Comparison of ENCODE assay signal across 13 cellular contexts in genomic region chr7:13908667-13909382, GRCh38.
DNase-seq lines count a peak whose midpoint lies in the region; ATAC-seq and TF ChIP-seq lines count a peak whose summit lies in the region.
"Had no signal": no experiment of that assay in that cellular context is flagged by ENCODE, and none has a peak within 500 bp of the region (broad histone marks: within the 10 kb centered on the region; RNA-seq: fewer than 3 reads in every experiment).

No MANE protein-coding gene starts in this region.

- no peak for TF ChIP-seq CTCF in adrenal gland (IDR thresholded peaks at IDR 0.05)

- 70 to 81% (median 73%) methylated on average over 8 of the region's 8 CpGs for WGBS in adrenal gland, 4 donors

- no peak overlapping the region for H3K9ac ChIP-seq in HUES48 (ENCODE audit: low read depth, low read length)

- ATAC-seq in CD4-positive, CD25-positive, alpha-beta regulatory T cell (ENCODE audit: low read depth in 2 of 2) = no peak
- peak; percentile 79 for ATAC-seq in central memory CD8-positive, alpha-beta T cell (replicated peaks; ENCODE audit: extremely low read depth, poor library complexity, severe bottlenecking)
- ATAC-seq in HG03469 (IDR thresholded peaks at IDR 0.05; ENCODE audit: unreplicated experiment) = no peak
- ATAC-seq: sciatic nerve had no signal

- H3K27ac ChIP-seq in CD4-positive, CD25-positive, alpha-beta regulatory T cell (ENCODE audit: insufficient read depth, low read length, poor library complexity, severe bottlenecking) = no peak overlapping the region
- H3K27ac ChIP-seq in HUES48 (ENCODE audit: low read depth, low read length) = peak overlapping the region; percentile 44
- H3K27ac ChIP-seq in adrenal gland = no peak overlapping the region
- no peak overlapping the region for H3K27ac ChIP-seq in caudate nucleus (ENCODE audit: low read depth, low read length)
- H3K27ac ChIP-seq: esophagus muscularis mucosa had no signal

- H3K36me3 ChIP-seq in CD4-positive, CD25-positive, alpha-beta regulatory T cell (ENCODE audit: control insufficient read depth, insufficient read depth, low read length) = no peaks in the 10 kb centered on the region
- H3K36me3 ChIP-seq in HUES48 (ENCODE audit: control insufficient read depth, insufficient read depth, low read length) (peaks cover 60% of the 10 kb centered on the region), adrenal gland (replicated peaks in 1 of 2) (peaks cover 0 to 8% of the 10 kb centered on the region in 2 donors)

- peaks cover 5 to 35% (median 23%) of the 10 kb centered on the region in 4 donors for H3K4me1 Mint-ChIP-seq in CD4-positive, CD25-positive, alpha-beta regulatory T cell
- peaks cover 55% of the 10 kb centered on the region for H3K4me1 Mint-ChIP-seq in central memory CD8-positive, alpha-beta T cell

- H3K27me3 Mint-ChIP-seq in CD4-positive, CD25-positive, alpha-beta regulatory T cell = no peaks in the 10 kb centered on the region
- H3K27me3 Mint-ChIP-seq in central memory CD8-positive, alpha-beta T cell = no peaks in the 10 kb centered on the region

- no peak for TF ChIP-seq POLR2A in adrenal gland (IDR thresholded peaks at IDR 0.05)

- peaks cover 17% of the 10 kb centered on the region for H3K4me1 ChIP-seq in CD4-positive, CD25-positive, alpha-beta regulatory T cell (ENCODE audit: control insufficient read depth, insufficient read depth, low read length, poor library complexity, severe bottlenecking)
- peaks cover 20% of the 10 kb centered on the region for H3K4me1 ChIP-seq in HUES48 (ENCODE audit: control insufficient read depth, insufficient read depth, low read length)
- peaks cover 0 to 25% of the 10 kb centered on the region in 2 donors for H3K4me1 ChIP-seq in adrenal gland (replicated peaks in 1 of 2)
- H3K4me1 ChIP-seq: esophagus muscularis mucosa had no signal

- no peaks in the 10 kb centered on the region for H3K27me3 ChIP-seq in CD4-positive, CD25-positive, alpha-beta regulatory T cell (ENCODE audit: control insufficient read depth, insufficient read depth, low read length)
- H3K27me3 ChIP-seq in HUES48 (ENCODE audit: control insufficient read depth, insufficient read depth, low read length) (no peaks in the 10 kb centered on the region), adrenal gland (no peaks in the 10 kb centered on the region)
- H3K27me3 ChIP-seq: esophagus muscularis mucosa had no signal

- H3K27ac Mint-ChIP-seq in CD4-positive, CD25-positive, alpha-beta regulatory T cell = peak overlapping the region in 1 of 3 donors; percentile 72
- H3K27ac Mint-ChIP-seq in central memory CD8-positive, alpha-beta T cell (ENCODE audit: low read depth) = peak overlapping the region; percentile 61

- DNase-seq in CD4-positive, CD25-positive, alpha-beta regulatory T cell = peak in 2 of 3 donors; percentile 1 to 4
- DNase-seq in NOMO-1 treated with DMSO at 0.1 percent for 48 hours (lab: John Stamatoyannopoulos, UW; ENCODE audit: unreplicated experiment) (peak; percentile 87), GDM1 (lab: John Stamatoyannopoulos, UW) (no peak), adrenal gland (no peak), caudate nucleus (lab: John Stamatoyannopoulos, UW) (no peak)
- no peak for DNase-seq in central memory CD8-positive, alpha-beta T cell (ENCODE audit: low spot score in 2 of 2)
- DNase-seq: activated naive CD4-positive, alpha-beta T cell treated with Interleukin-2 at 50 U/mL for 16 hours; H7; NCI-H446 treated with DMSO at 0.1 percent for 48 hours had no signal

- H3K4me3 Mint-ChIP-seq in CD4-positive, CD25-positive, alpha-beta regulatory T cell = peak overlapping the region in 1 of 4 donors; percentile 2
- H3K4me3 Mint-ChIP-seq in central memory CD8-positive, alpha-beta T cell = peak overlapping the region; percentile 50

- intact Hi-C loops in adrenal gland (cut with DNase I) = no loop called here

- H3K36me3 Mint-ChIP-seq in CD4-positive, CD25-positive, alpha-beta regulatory T cell = no peaks in the 10 kb centered on the region
- no peaks in the 10 kb centered on the region for H3K36me3 Mint-ChIP-seq in central memory CD8-positive, alpha-beta T cell (ENCODE audit: insufficient read depth)

- peak overlapping the region; percentile 9 for H3K4me3 ChIP-seq in CD4-positive, CD25-positive, alpha-beta regulatory T cell (ENCODE audit: low read depth, low read length)
- no peak overlapping the region for H3K4me3 ChIP-seq in HUES48 (ENCODE audit: low read depth, low read length)
- no peak overlapping the region for H3K4me3 ChIP-seq in adrenal gland
- H3K4me3 ChIP-seq: esophagus muscularis mucosa had no signal

- no peaks in the 10 kb centered on the region for H3K9me3 ChIP-seq in CD4-positive, CD25-positive, alpha-beta regulatory T cell (ENCODE audit: control insufficient read depth in 2 of 2, low read length in 2 of 2)
- H3K9me3 ChIP-seq in HUES48 (ENCODE audit: control insufficient read depth, insufficient read depth, low read length) (no peaks in the 10 kb centered on the region), adrenal gland (replicated peaks in 1 of 3) (no peaks in the 10 kb centered on the region)
- H3K9me3 ChIP-seq: esophagus muscularis mucosa had no signal

- peaks cover 0 to 4% (median 0%) of the 10 kb centered on the region in 7 donors for H3K9me3 Mint-ChIP-seq in CD4-positive, CD25-positive, alpha-beta regulatory T cell
- H3K9me3 Mint-ChIP-seq in central memory CD8-positive, alpha-beta T cell = no peaks in the 10 kb centered on the region

Comparison
In these comparisons a context has a peak if more than half of its experiments do, and no peak if none do; other contexts are left out.
1. DNase-seq: peak in CD4-positive, CD25-positive, alpha-beta regulatory T cell (2 of 3) and NOMO-1 treated with DMSO at 0.1 percent for 48 hours (single experiment); none in central memory CD8-positive, alpha-beta T cell (0 of 2), GDM1 (single experiment), adrenal gland (0 of 7) and caudate nucleus (0 of 61).